In the genomic region with DNA sequence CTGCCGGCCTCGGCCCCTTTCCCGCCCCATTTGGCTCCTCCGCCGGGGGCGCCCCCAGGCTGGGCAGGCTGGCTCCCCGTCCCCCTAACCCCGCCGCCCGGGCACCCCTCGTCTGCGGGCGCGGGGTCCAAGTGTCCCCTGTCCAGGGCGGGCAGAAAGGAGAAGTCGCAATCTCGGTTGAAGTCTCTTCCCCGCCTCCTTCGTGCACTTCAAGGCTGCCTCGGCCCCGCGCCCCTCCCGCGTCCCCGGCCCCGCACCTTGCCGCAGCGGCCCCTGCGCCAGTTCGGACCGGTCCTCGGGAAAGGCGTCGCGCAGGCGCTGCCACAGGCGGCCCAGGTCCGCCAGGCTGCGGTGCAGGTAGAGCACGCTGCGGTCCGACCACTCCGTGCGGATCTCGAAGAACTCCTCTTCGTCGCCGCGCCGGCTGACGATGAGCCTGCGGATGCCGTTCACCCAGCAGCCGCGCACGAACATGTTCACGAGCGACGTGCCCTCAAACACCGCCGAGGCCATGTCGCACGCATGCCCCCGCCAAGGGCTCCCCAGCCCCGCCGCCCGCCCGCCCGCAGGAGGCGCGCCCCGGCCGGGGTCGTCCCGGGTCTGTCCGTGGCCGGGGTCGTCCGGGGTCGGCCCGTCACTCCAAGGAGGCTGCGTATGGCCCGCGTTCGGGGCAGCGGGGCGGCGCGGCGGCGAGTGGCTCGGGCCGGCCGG, we compare ENCODE assay signal across 8 cellular contexts. TPM values are rescaled to one million over a fixed set of nuclear protein-coding genes. Genes with fewer than 3 reads are reported as not detected.
DNase-seq lines count a peak whose midpoint lies in the region; ATAC-seq and TF ChIP-seq lines count a peak whose summit lies in the region.

A gene with protein sequence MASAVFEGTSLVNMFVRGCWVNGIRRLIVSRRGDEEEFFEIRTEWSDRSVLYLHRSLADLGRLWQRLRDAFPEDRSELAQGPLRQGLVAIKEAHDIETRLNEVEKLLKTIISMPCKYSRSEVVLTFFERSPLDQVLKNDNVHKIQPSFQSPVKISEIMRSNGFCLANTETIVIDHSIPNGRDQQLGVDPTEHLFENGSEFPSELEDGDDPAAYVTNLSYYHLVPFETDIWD (minus strand): TSS at position 695 of the 711 bp plus-strand sequence. CDS start 182 bp downstream, at position 513.

- peaks cover 25% of the 10 kb centered on the region for H3K27me3 ChIP-seq in effector memory CD4-positive, alpha-beta T cell (replicated peaks; ENCODE audit: control insufficient read depth, insufficient read depth, low read length, poor library complexity, severe bottlenecking)
- no peaks in the 10 kb centered on the region for H3K27me3 ChIP-seq in tibial artery

- H3K27ac Mint-ChIP-seq in T-helper 2 cell treated with Interferon-gamma antibody and Interleukin-4, amounts not matched to agents 5 μg/mL and 100 μg/mL, for 36 hours, result no peak within 1 kb of the TSS

- intact Hi-C loops in mucosa of descending colon (cut with DNase I, micrococcal nuclease), result no loop called here
- intact Hi-C loops in tibial artery (cut with DNase I; ENCODE audit: low total_unique reads), result loop anchor here (5.0 kb wide), 2 partner anchors 56 to 76 kb away; no protein-coding TSS in a partner anchor

- TF ChIP-seq CTCF in mucosa of descending colon (IDR thresholded peaks at IDR 0.05) (no peak), tibial artery (IDR thresholded peaks at IDR 0.05) (no peak)

- H3K36me3 ChIP-seq in effector memory CD4-positive, alpha-beta T cell (ENCODE audit: control insufficient read depth, insufficient read depth, low read length), result no peaks in the 10 kb centered on the region
- H3K36me3 ChIP-seq in mucosa of descending colon (ENCODE audit: low read depth), result no peaks in the 10 kb centered on the region
- peaks cover 0 to 10% (median 4%) of the 10 kb centered on the region in 3 donors for H3K36me3 ChIP-seq in tibial artery

- no peak for DNase-seq in T-helper 2 cell treated with Interferon-gamma antibody and Interleukin-4, amounts not matched to agents 5 μg/mL and 100 μg/mL, for 36 hours (ENCODE audit: low spot score)
- no peak for DNase-seq in effector memory CD4-positive, alpha-beta T cell
- DNase-seq in mucosa of descending colon (peak in 2 of 3 donors; percentile 55 to 62), tibial artery (no peak), AG08395 (ENCODE audit: low spot score) (no peak), NCI-H345 (lab: John Stamatoyannopoulos, UW) (no peak)

- H3K27me3 Mint-ChIP-seq in T-helper 2 cell treated with Interferon-gamma antibody and Interleukin-4, amounts not matched to agents 5 μg/mL and 100 μg/mL, for 36 hours (ENCODE audit: low read depth), result peaks cover 52% of the 10 kb centered on the region

- no peaks in the 10 kb centered on the region for H3K9me3 ChIP-seq in effector memory CD4-positive, alpha-beta T cell (ENCODE audit: control insufficient read depth, low read length)
- H3K9me3 ChIP-seq in mucosa of descending colon (no peaks in the 10 kb centered on the region), tibial artery (no peaks in the 10 kb centered on the region)

- peak within 1 kb of the TSS; percentile 59 for H3K4me3 ChIP-seq in effector memory CD4-positive, alpha-beta T cell (ENCODE audit: insufficient read depth, low read depth, low read length, poor library complexity, severe bottlenecking)
- H3K4me3 ChIP-seq in mucosa of descending colon, result peak within 1 kb of the TSS; percentile 44
- peak within 1 kb of the TSS; percentile 96 to 97 for H3K4me3 ChIP-seq in tibial artery

- H3K27ac ChIP-seq in effector memory CD4-positive, alpha-beta T cell (ENCODE audit: insufficient read depth, low read length, poor library complexity, severe bottlenecking), result no peak within 1 kb of the TSS
- peak within 1 kb of the TSS; percentile 99 for H3K27ac ChIP-seq in tibial artery

- H3K9me3 Mint-ChIP-seq in T-helper 2 cell treated with Interferon-gamma antibody and Interleukin-4, amounts not matched to agents 5 μg/mL and 100 μg/mL, for 36 hours, result no peaks in the 10 kb centered on the region

- ATAC-seq in GM18502 (IDR thresholded peaks at IDR 0.05; ENCODE audit: poor library complexity, unreplicated experiment) (peak; percentile 18), HG02588 (IDR thresholded peaks at IDR 0.05; ENCODE audit: unreplicated experiment) (peak; percentile 6), mucosa of descending colon (peak; percentile 2)

- no peaks in the 10 kb centered on the region for H3K36me3 Mint-ChIP-seq in T-helper 2 cell treated with Interferon-gamma antibody and Interleukin-4, amounts not matched to agents 5 μg/mL and 100 μg/mL, for 36 hours (ENCODE audit: low read depth)

- peak within 1 kb of the TSS; percentile 43 for H3K4me3 Mint-ChIP-seq in T-helper 2 cell treated with Interferon-gamma antibody and Interleukin-4, amounts not matched to agents 5 μg/mL and 100 μg/mL, for 36 hours

- peaks cover 19% of the 10 kb centered on the region for H3K4me1 ChIP-seq in effector memory CD4-positive, alpha-beta T cell (ENCODE audit: control insufficient read depth, insufficient read depth, low read length, poor library complexity, severe bottlenecking)
- peaks cover 25% of the 10 kb centered on the region for H3K4me1 ChIP-seq in mucosa of descending colon (ENCODE audit: low read depth)
- peaks cover 0 to 40% (median 28%) of the 10 kb centered on the region in 4 donors for H3K4me1 ChIP-seq in tibial artery

- peaks cover 3% of the 10 kb centered on the region for H3K4me1 Mint-ChIP-seq in T-helper 2 cell treated with Interferon-gamma antibody and Interleukin-4, amounts not matched to agents 5 μg/mL and 100 μg/mL, for 36 hours (ENCODE audit: low read depth)

RNA-seq across cellular contexts. Expression of the gene that starts here (rescaled TPM):
- total RNA-seq in mucosa of descending colon, result 10 to 100 TPM in 1 of 3 donors, 1 to 10 TPM in 2; 3.1 to 27.9 (median 9.2) TPM

Comparison
In these comparisons a context has a peak if more than half of its experiments do, and no peak if none do; other contexts are left out.
1. DNase-seq: peak in mucosa of descending colon (2 of 3); none in T-helper 2 cell treated with Interferon-gamma antibody and Interleukin-4, amounts not matched to agents 5 μg/mL and 100 μg/mL, for 36 hours (single experiment), effector memory CD4-positive, alpha-beta T cell (0 of 3), tibial artery (0 of 2), AG08395 (single experiment) and NCI-H345 (single experiment).
2. H3K4me3 ChIP-seq: peak in every context shown above with its lines; median percentile 96 in tibial artery; 59 in effector memory CD4-positive, alpha-beta T cell; 44 in mucosa of descending colon.
3. Peak in every context shown above with its lines, with median percentiles within 50 percentile points of each other: ATAC-seq.